In genomic region chr13:108200781-108201398, GRCh38 we compare ENCODE assay signal across 17 cellular contexts. TPM values are rescaled to one million over a fixed set of nuclear protein-coding genes. Genes with fewer than 3 reads are reported as not detected.
A peak's percentile ranks its signal among the peaks of the same experiment; 100 is the strongest.
DNase-seq lines count a peak whose midpoint lies in the region; TF ChIP-seq lines count a peak whose summit lies in the region.
"Had no signal": no experiment of that assay in that cellular context is flagged by ENCODE, and none has a peak within 500 bp of the region (broad histone marks: within the 10 kb centered on the region; RNA-seq: fewer than 3 reads in every experiment).

No MANE protein-coding gene starts in this region.

- H3K36me3 ChIP-seq in mammary epithelial cell (ENCODE audit: insufficient read depth, low read length), result no peaks in the 10 kb centered on the region
- H3K36me3 ChIP-seq: BE2C, esophagus muscularis mucosa, tibial artery had no signal

- intact Hi-C loops in mammary epithelial cell (cut with micrococcal nuclease), result loop anchor here (2.0 kb wide), 1 partner anchor 24 kb away; no protein-coding TSS in a partner anchor

- in situ Hi-C loops in mammary epithelial cell (cut with MboI; ENCODE audit: low sequenced_read_pairs in 2 of 2), result no loop called here

- CTCF ChIA-PET in mammary epithelial cell (lab: Charles Lee; ENCODE audit: low non-redundant PET), result no interaction called here

- no peak overlapping the region for H3K9ac ChIP-seq in mammary epithelial cell (ENCODE audit: insufficient read depth, low read length)

- H3K27ac ChIP-seq in mammary epithelial cell (ENCODE audit: insufficient read depth, low read depth, low read length), result no peak overlapping the region
- H3K27ac ChIP-seq: dorsolateral prefrontal cortex, esophagus muscularis mucosa, hepatocyte, PC-9, tibial artery had no signal

- dilution Hi-C loops in mammary epithelial cell (cut with HindIII; ENCODE audit: low sequenced_read_pairs), result no loop called here

- BruUV-seq in mammary epithelial cell (replicated peaks; lab: Mats Ljungman, UMichigan), result no TSS peak

- H3K27me3 ChIP-seq in mammary epithelial cell (ENCODE audit: insufficient read depth, low read length), result no peaks in the 10 kb centered on the region
- H3K27me3 ChIP-seq: dorsolateral prefrontal cortex, esophagus muscularis mucosa, hepatocyte, tibial artery had no signal

- peaks cover 17% of the 10 kb centered on the region for H3K4me1 ChIP-seq in mammary epithelial cell (ENCODE audit: insufficient read depth, low read length)
- H3K4me1 ChIP-seq: BE2C, esophagus muscularis mucosa, tibial artery had no signal

- DNase-seq in ELR (ENCODE audit: low read depth), result peak; percentile 60
- DNase-seq in HPDE6-E6E7 (ENCODE audit: extremely low spot score), result peak; percentile 39
- DNase-seq in mammary epithelial cell, result peak; percentile 60
- DNase-seq in kidney glomerular epithelial cell (lab: John Stamatoyannopoulos, UW), result peak; percentile 38
- no peak for DNase-seq in cerebellar nuclear complex (lab: John Stamatoyannopoulos, UW)
- no peak for DNase-seq in DMS79 treated with DMSO at 0.1 percent for 48 hours (lab: John Stamatoyannopoulos, UW)
- DNase-seq in activated CD4-positive, alpha-beta T cell treated with anti-CD3 and anti-CD28 coated beads for 48 hours, result no peak
- DNase-seq: activated CD4-positive, alpha-beta T cell treated with anti-CD3 and anti-CD28 coated beads, Interleukin-2, amount 50 U/mL, for 48 hours; activated effector memory CD4-positive, alpha-beta T cell treated with anti-CD3 and anti-CD28 coated beads, Interleukin-2, amount 50 U/mL, for 16 hours; BE2C; dorsolateral prefrontal cortex; left cardiac atrium; PC-9; stimulated activated CD4-positive, alpha-beta T cell treated with anti-CD3 and anti-CD28 coated beads, Interleukin-4, amount 100 ng/mL, for 1 hour; tibial artery had no signal

- TF ChIP-seq CTCF in mammary epithelial cell (conservative IDR thresholded peaks at IDR 0.05 in 1 of 2, IDR thresholded peaks at IDR 0.05 in 1 of 2; ENCODE audit: extremely low read depth in 1 of 2, insufficient read depth in 1 of 2, low read depth in 1 of 2, low read length in 2 of 2), result no peak

- H4K20me1 ChIP-seq in mammary epithelial cell (ENCODE audit: insufficient read depth, low read length), result no peaks in the 10 kb centered on the region

- WGBS in mammary epithelial cell (ENCODE audit: low coverage, missing lambda C conversion rate), result 24% methylated on average over 1 of the region's 1 CpG

- H3K9me3 ChIP-seq in mammary epithelial cell (replicated peaks; ENCODE audit: insufficient read depth, low read length), result no peaks in the 10 kb centered on the region
- H3K9me3 ChIP-seq: BE2C, esophagus muscularis mucosa, tibial artery had no signal

- no peak overlapping the region for H3K4me3 ChIP-seq in mammary epithelial cell (replicated peaks in 1 of 3; ENCODE audit: insufficient read depth in 1 of 3, low read depth in 2 of 3, low read length in 3 of 3)
- H3K4me3 ChIP-seq: dorsolateral prefrontal cortex, esophagus muscularis mucosa, hepatocyte, PC-9, tibial artery had no signal

- H3K79me2 ChIP-seq in mammary epithelial cell (ENCODE audit: insufficient read depth, low read length), result no peaks in the 10 kb centered on the region
- H3K79me2 ChIP-seq: hepatocyte had no signal

- peak overlapping the region; percentile 16 for H3K4me2 ChIP-seq in mammary epithelial cell (ENCODE audit: insufficient read depth, low read depth, low read length)
- H3K4me2 ChIP-seq: hepatocyte, PC-9 had no signal

- H2AFZ ChIP-seq in mammary epithelial cell (ENCODE audit: low read depth, low read length), result no peak overlapping the region
- H2AFZ ChIP-seq: hepatocyte, PC-9 had no signal

RNA-seq across cellular contexts. Expression of gene LIG4, which starts 14.4 kb away (rescaled TPM):
- total RNA-seq in mammary epithelial cell, result 10 to 100 TPM; 15.2 to 16.4 TPM
- polyA plus RNA-seq in mammary epithelial cell, result 3.7 TPM
- 5.9 TPM for polyA minus RNA-seq in mammary epithelial cell

RNA-seq across cellular contexts. Expression of gene ABHD13, which starts 17.3 kb away (rescaled TPM):
- 10 to 100 TPM; 10.1 to 13.3 TPM for total RNA-seq in mammary epithelial cell
- 3.9 TPM for polyA plus RNA-seq in mammary epithelial cell
- 2.1 TPM for polyA minus RNA-seq in mammary epithelial cell

Comparison
In these comparisons a context has a peak if more than half of its experiments do, and no peak if none do; other contexts are left out.
1. DNase-seq: peak in ELR (single experiment), HPDE6-E6E7 (single experiment), mammary epithelial cell (single experiment) and kidney glomerular epithelial cell (single experiment); none in cerebellar nuclear complex (0 of 2), DMS79 treated with DMSO at 0.1 percent for 48 hours (single experiment) and activated CD4-positive, alpha-beta T cell treated with anti-CD3 and anti-CD28 coated beads for 48 hours (single experiment).